8 cellular contexts compared by ENCODE assay signal in the genomic region with DNA sequence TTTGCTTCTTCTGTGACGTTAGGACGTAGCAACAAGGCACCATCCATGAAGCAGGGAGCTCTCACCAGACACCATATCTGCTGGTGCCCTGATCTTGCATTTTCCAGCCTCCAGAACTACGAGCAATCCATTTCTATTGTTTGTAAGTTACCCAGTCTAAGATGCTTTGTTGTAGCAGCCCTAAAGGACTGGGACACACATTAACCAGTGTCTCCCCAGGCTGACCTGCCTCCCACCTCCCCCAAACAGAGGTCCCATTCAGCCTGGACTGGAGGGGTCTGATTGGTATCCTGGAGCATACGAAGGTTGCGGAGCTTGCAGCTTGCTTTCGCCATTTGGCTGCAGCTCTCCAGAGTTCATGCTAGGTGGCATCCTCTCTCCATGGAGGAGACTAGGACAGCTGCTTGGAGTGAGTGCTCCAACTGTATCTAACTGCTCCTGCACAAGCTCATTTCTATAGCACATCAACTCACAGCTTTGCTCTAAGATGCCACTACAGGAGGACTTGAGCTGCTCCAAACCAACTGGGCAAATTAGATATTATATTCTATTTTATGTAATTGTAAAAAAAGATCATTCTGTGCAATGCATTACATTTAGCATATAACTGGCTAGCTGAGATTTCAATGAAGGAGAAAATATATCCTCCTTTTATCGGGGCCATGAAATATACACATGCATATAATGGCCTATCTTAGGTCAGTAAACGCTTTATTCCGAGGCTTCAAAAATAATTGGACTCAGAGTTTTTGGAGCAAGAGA. TPM values are rescaled to one million over a fixed set of nuclear protein-coding genes. Genes with fewer than 3 reads are reported as not detected.
A peak's percentile ranks its signal among the peaks of the same experiment; 100 is the strongest.
DNase-seq lines count a peak whose midpoint lies in the region; ATAC-seq and TF ChIP-seq lines count a peak whose summit lies in the region.

No MANE protein-coding gene starts in this region.

- no peak overlapping the region for H3K4me3 ChIP-seq in Peyer's patch

- DNase-seq in activated naive CD4-positive, alpha-beta T cell treated with anti-CD3 and anti-CD28 coated beads, Interleukin-2, amount 10 ng/mL, durations not matched to agents 7 days and 5 days: peak; percentile 70
- no peak for DNase-seq in activated naive CD4-positive, alpha-beta T cell treated with Interleukin-2 at 50 U/mL for 16 hours
- DNase-seq in Peyer's patch (peak; percentile 40 to 81 (median 58)), amygdala (lab: John Stamatoyannopoulos, UW) (peak in 49 of 56 donors; percentile 7 to 79 (median 47)), left cardiac atrium (peak; percentile 65), progenitor cell of endocrine pancreas (ENCODE audit: low spot score, unreplicated experiment) (peak; percentile 40)

- peaks cover 12% of the 10 kb centered on the region for H3K4me1 Mint-ChIP-seq in activated naive CD4-positive, alpha-beta T cell treated with anti-CD3 and anti-CD28 coated beads, Interleukin-2, amount 10 ng/mL, durations not matched to agents 7 days and 5 days
- peaks cover 11% of the 10 kb centered on the region for H3K4me1 Mint-ChIP-seq in progenitor cell of endocrine pancreas (ENCODE audit: low read depth)

- no peak overlapping the region for H3K4me3 Mint-ChIP-seq in activated naive CD4-positive, alpha-beta T cell treated with anti-CD3 and anti-CD28 coated beads, Interleukin-2, amount 10 ng/mL, durations not matched to agents 7 days and 5 days
- no peak overlapping the region for H3K4me3 Mint-ChIP-seq in progenitor cell of endocrine pancreas (ENCODE audit: low read depth)

- intact Hi-C loops in left cardiac atrium (cut with DNase I): loop anchor here in 1 of 2 donors (2.0 kb wide), 2 partner anchors 245 to 289 kb away; no protein-coding TSS in a partner anchor

- H3K27me3 ChIP-seq in Peyer's patch: no peaks in the 10 kb centered on the region

- ATAC-seq in HG03521 (IDR thresholded peaks at IDR 0.05; ENCODE audit: unreplicated experiment): peak; percentile 53
- ATAC-seq in left cardiac atrium: peak; percentile 96
- ATAC-seq in GM21360 (IDR thresholded peaks at IDR 0.05; ENCODE audit: unreplicated experiment): no peak

- H3K27ac ChIP-seq in Peyer's patch: no peak overlapping the region

- no peaks in the 10 kb centered on the region for H3K9me3 Mint-ChIP-seq in activated naive CD4-positive, alpha-beta T cell treated with anti-CD3 and anti-CD28 coated beads, Interleukin-2, amount 10 ng/mL, durations not matched to agents 7 days and 5 days
- H3K9me3 Mint-ChIP-seq in progenitor cell of endocrine pancreas (ENCODE audit: low read depth): no peaks in the 10 kb centered on the region

- no peaks in the 10 kb centered on the region for H3K36me3 Mint-ChIP-seq in activated naive CD4-positive, alpha-beta T cell treated with anti-CD3 and anti-CD28 coated beads, Interleukin-2, amount 10 ng/mL, durations not matched to agents 7 days and 5 days
- H3K36me3 Mint-ChIP-seq in progenitor cell of endocrine pancreas (ENCODE audit: insufficient read depth): no peaks in the 10 kb centered on the region

- no peak for TF ChIP-seq POLR2A in Peyer's patch (IDR thresholded peaks at IDR 0.05)

- CTCF ChIA-PET in activated naive CD4-positive, alpha-beta T cell treated with anti-CD3 and anti-CD28 coated beads, Interleukin-2, amount 10 ng/mL, durations not matched to agents 7 days and 5 days (lab: Charles Lee): interaction anchor here (0.6 to 8.3 kb wide), 60 partner anchors 7 to 660 kb away, joined by 3 to 96 read pairs (median 4); a partner anchor contains a TSS

- H3K27me3 Mint-ChIP-seq in activated naive CD4-positive, alpha-beta T cell treated with anti-CD3 and anti-CD28 coated beads, Interleukin-2, amount 10 ng/mL, durations not matched to agents 7 days and 5 days: peaks cover 12% of the 10 kb centered on the region
- peaks cover 11% of the 10 kb centered on the region for H3K27me3 Mint-ChIP-seq in progenitor cell of endocrine pancreas

- H3K4me1 ChIP-seq in Peyer's patch: no peaks in the 10 kb centered on the region

- no peak overlapping the region for H3K27ac Mint-ChIP-seq in activated naive CD4-positive, alpha-beta T cell treated with anti-CD3 and anti-CD28 coated beads, Interleukin-2, amount 10 ng/mL, durations not matched to agents 7 days and 5 days
- no peak overlapping the region for H3K27ac Mint-ChIP-seq in progenitor cell of endocrine pancreas

- TF ChIP-seq CTCF in Peyer's patch (IDR thresholded peaks at IDR 0.05) (peak; percentile 28 to 93 (median 73)), progenitor cell of endocrine pancreas (IDR thresholded peaks at IDR 0.05; ENCODE audit: unreplicated experiment) (peak; percentile 74)

- no peaks in the 10 kb centered on the region for H3K9me3 ChIP-seq in Peyer's patch

- no peaks in the 10 kb centered on the region for H3K36me3 ChIP-seq in Peyer's patch

RNA-seq across cellular contexts. Expression of a gene that starts 8.0 kb away (rescaled TPM):
- total RNA-seq in Peyer's patch (10 to 100 TPM in 3 of 4 donors, 1 to 10 TPM in 1; 10.0 to 61.9 (median 18.1) TPM), left cardiac atrium (10 to 100 TPM; 36.4 to 60.1 TPM), progenitor cell of endocrine pancreas (21.6 and 23.0 TPM in 2 replicates)

RNA-seq across cellular contexts. Expression of a gene that starts 20.8 kb away (rescaled TPM):
- total RNA-seq in Peyer's patch (100 to 1,000 TPM in 2 of 4 donors, 10 to 100 TPM in 2; 76.2 to 138 (median 107) TPM), left cardiac atrium (100 to 1,000 TPM; 162 to 183 TPM), progenitor cell of endocrine pancreas (116 and 117 TPM in 2 replicates)

RNA-seq across cellular contexts. Expression of a gene that starts 33.9 kb away (rescaled TPM):
- total RNA-seq in Peyer's patch (10 to 100 TPM; 22.8 to 35.5 (median 26.2) TPM), left cardiac atrium (10 to 100 TPM; 34.7 to 36.8 TPM), progenitor cell of endocrine pancreas (25.7 and 27.2 TPM in 2 replicates)
